1 cellular context compared by ENCODE assay signal in genomic region chr21:42118121-42118795, GRCh38.
TF ChIP-seq lines count a peak whose summit lies in the region.

No MANE protein-coding gene starts in this region.

TF ChIP-seq in SK-N-SH, 30 proteins besides CTCF, POLR2A, EP300 and RAD21 (continued from another document):
- TF ChIP-seq, protein P1, sequence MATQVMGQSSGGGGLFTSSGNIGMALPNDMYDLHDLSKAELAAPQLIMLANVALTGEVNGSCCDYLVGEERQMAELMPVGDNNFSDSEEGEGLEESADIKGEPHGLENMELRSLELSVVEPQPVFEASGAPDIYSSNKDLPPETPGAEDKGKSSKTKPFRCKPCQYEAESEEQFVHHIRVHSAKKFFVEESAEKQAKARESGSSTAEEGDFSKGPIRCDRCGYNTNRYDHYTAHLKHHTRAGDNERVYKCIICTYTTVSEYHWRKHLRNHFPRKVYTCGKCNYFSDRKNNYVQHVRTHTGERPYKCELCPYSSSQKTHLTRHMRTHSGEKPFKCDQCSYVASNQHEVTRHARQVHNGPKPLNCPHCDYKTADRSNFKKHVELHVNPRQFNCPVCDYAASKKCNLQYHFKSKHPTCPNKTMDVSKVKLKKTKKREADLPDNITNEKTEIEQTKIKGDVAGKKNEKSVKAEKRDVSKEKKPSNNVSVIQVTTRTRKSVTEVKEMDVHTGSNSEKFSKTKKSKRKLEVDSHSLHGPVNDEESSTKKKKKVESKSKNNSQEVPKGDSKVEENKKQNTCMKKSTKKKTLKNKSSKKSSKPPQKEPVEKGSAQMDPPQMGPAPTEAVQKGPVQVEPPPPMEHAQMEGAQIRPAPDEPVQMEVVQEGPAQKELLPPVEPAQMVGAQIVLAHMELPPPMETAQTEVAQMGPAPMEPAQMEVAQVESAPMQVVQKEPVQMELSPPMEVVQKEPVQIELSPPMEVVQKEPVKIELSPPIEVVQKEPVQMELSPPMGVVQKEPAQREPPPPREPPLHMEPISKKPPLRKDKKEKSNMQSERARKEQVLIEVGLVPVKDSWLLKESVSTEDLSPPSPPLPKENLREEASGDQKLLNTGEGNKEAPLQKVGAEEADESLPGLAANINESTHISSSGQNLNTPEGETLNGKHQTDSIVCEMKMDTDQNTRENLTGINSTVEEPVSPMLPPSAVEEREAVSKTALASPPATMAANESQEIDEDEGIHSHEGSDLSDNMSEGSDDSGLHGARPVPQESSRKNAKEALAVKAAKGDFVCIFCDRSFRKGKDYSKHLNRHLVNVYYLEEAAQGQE (IDR thresholded peaks at IDR 0.05; ENCODE audit: low read depth, low read length), result no peak
- TF ChIP-seq TCF12 (IDR thresholded peaks at IDR 0.05) (no peak), POLR2AphosphoS5 (IDR thresholded peaks at IDR 0.05; ENCODE audit: low read depth, low read length) (no peak)
- TF ChIP-seq, protein P2, sequence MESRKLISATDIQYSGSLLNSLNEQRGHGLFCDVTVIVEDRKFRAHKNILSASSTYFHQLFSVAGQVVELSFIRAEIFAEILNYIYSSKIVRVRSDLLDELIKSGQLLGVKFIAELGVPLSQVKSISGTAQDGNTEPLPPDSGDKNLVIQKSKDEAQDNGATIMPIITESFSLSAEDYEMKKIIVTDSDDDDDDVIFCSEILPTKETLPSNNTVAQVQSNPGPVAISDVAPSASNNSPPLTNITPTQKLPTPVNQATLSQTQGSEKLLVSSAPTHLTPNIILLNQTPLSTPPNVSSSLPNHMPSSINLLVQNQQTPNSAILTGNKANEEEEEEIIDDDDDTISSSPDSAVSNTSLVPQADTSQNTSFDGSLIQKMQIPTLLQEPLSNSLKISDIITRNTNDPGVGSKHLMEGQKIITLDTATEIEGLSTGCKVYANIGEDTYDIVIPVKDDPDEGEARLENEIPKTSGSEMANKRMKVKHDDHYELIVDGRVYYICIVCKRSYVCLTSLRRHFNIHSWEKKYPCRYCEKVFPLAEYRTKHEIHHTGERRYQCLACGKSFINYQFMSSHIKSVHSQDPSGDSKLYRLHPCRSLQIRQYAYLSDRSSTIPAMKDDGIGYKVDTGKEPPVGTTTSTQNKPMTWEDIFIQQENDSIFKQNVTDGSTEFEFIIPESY (IDR thresholded peaks at IDR 0.05; ENCODE audit: borderline replicate concordance, low read depth), result no peak
